8 cellular contexts compared by ENCODE assay signal in genomic region chr13:110340812-110341444, GRCh38. TPM values are rescaled to one million over a fixed set of nuclear protein-coding genes. Genes with fewer than 3 reads are reported as not detected.
DNase-seq lines count a peak whose midpoint lies in the region; ATAC-seq and TF ChIP-seq lines count a peak whose summit lies in the region.

No MANE protein-coding gene starts in this region.

- peak; percentile 74 for DNase-seq in activated CD8-positive, alpha-beta memory T cell treated with anti-CD3 and anti-CD28 coated beads, Interleukin-2, amount 50 U/mL, for 48 hours
- DNase-seq in fibroblast of villous mesenchyme (ENCODE audit: low read depth) (peak; percentile 93), ureter (ENCODE audit: low spot score) (peak; percentile 89), NCI-H2107 treated with DMSO at 0.1 percent for 48 hours (lab: John Stamatoyannopoulos, UW; ENCODE audit: unreplicated experiment) (no peak)

- H3K4me3 ChIP-seq in ACC112 (ENCODE audit: low read depth, low read length) (no peak overlapping the region), fibroblast of villous mesenchyme (ENCODE audit: low read depth, low read length) (no peak overlapping the region), rectal smooth muscle tissue (ENCODE audit: low read length) (peak overlapping the region; percentile 47)

- H3K4me1 ChIP-seq in ACC112 (ENCODE audit: control insufficient read depth, insufficient read depth, low read length, unreplicated experiment) (peaks cover 16% of the 10 kb centered on the region), rectal smooth muscle tissue (ENCODE audit: control insufficient read depth, insufficient read depth, low read length) (peaks cover 79% of the 10 kb centered on the region)

- peak; percentile 71 for ATAC-seq in HG02759 (IDR thresholded peaks at IDR 0.05; ENCODE audit: unreplicated experiment)
- no peak for ATAC-seq in GM21723 (IDR thresholded peaks at IDR 0.05; ENCODE audit: unreplicated experiment)

- no peak overlapping the region for H3K9ac ChIP-seq in rectal smooth muscle tissue (ENCODE audit: low read length)

- H3K27me3 ChIP-seq in ACC112 (ENCODE audit: insufficient read depth, low read length), result no peaks in the 10 kb centered on the region
- H3K27me3 ChIP-seq in rectal smooth muscle tissue (ENCODE audit: control insufficient read depth, insufficient read depth, low read length), result no peaks in the 10 kb centered on the region

- H3K27ac ChIP-seq in ACC112 (ENCODE audit: low read depth, low read length), result peak overlapping the region; percentile 81
- H3K27ac ChIP-seq in rectal smooth muscle tissue (ENCODE audit: low read depth, low read length), result peak overlapping the region; percentile 95

- H3K36me3 ChIP-seq in ACC112 (ENCODE audit: insufficient read depth, low read length) (no peaks in the 10 kb centered on the region; the same call in 1 of the 2 replicates), rectal smooth muscle tissue (ENCODE audit: control insufficient read depth, insufficient read depth, low read length) (no peaks in the 10 kb centered on the region)

- no peak for TF ChIP-seq CTCF in fibroblast of villous mesenchyme (IDR thresholded peaks at IDR 0.05; ENCODE audit: insufficient read depth, low read depth, low read length)

- H3K79me2 ChIP-seq in ACC112 (ENCODE audit: control insufficient read depth, insufficient read depth, low read length, unreplicated experiment), result peaks cover 35% of the 10 kb centered on the region

- H2AFZ ChIP-seq in ACC112 (ENCODE audit: low read length, unreplicated experiment), result no peak overlapping the region

RNA-seq across cellular contexts. Expression of gene COL4A2, which starts 33.8 kb away (rescaled TPM):
- total RNA-seq in fibroblast of villous mesenchyme (756 and 1,116 TPM in 2 replicates), ureter (227 TPM)

RNA-seq across cellular contexts. Expression of gene COL4A1, which starts 34.0 kb away (rescaled TPM):
- total RNA-seq in fibroblast of villous mesenchyme, result 1,391 and 1,673 TPM in 2 replicates
- 144 TPM for total RNA-seq in ureter
